ENCODE assay signal across 10 cellular contexts in genomic region chr12:69241444-69242092, GRCh38. TPM values are rescaled to one million over a fixed set of nuclear protein-coding genes. Genes with fewer than 3 reads are reported as not detected.
A peak's percentile ranks its signal among the peaks of the same experiment; 100 is the strongest.
DNase-seq lines count a peak whose midpoint lies in the region; ATAC-seq, FAIRE-seq and TF ChIP-seq lines count a peak whose summit lies in the region.
"Had no signal": no experiment of that assay in that cellular context is flagged by ENCODE, and none has a peak within 500 bp of the region (broad histone marks: within the 10 kb centered on the region; RNA-seq: fewer than 3 reads in every experiment).

No MANE protein-coding gene starts in this region.

- peak overlapping the region; percentile 80 for H3K9ac ChIP-seq in Karpas-422 (ENCODE audit: low read length)

- peak overlapping the region; percentile 53 for H3K27ac Mint-ChIP-seq in central memory CD8-positive, alpha-beta T cell (ENCODE audit: low read depth)
- H3K27ac Mint-ChIP-seq in naive thymus-derived CD8-positive, alpha-beta T cell, result peak overlapping the region; percentile 45 to 97 (median 61)

- H3K9me3 ChIP-seq in Karpas-422 (ENCODE audit: low read length) (no peaks in the 10 kb centered on the region), prostate gland (no peaks in the 10 kb centered on the region)
- H3K9me3 ChIP-seq: neutrophil had no signal

- no peaks in the 10 kb centered on the region for H3K27me3 Mint-ChIP-seq in central memory CD8-positive, alpha-beta T cell
- H3K27me3 Mint-ChIP-seq in naive thymus-derived CD8-positive, alpha-beta T cell, result no peaks in the 10 kb centered on the region

- FAIRE-seq in GM12892 (lab: Jason Lieb, UNC), result no peak

- H3K27me3 ChIP-seq in Karpas-422 (ENCODE audit: low read length) (no peaks in the 10 kb centered on the region), prostate gland (replicated peaks; ENCODE audit: insufficient read depth) (no peaks in the 10 kb centered on the region)
- H3K27me3 ChIP-seq: neutrophil had no signal

- H4K20me1 ChIP-seq in Karpas-422 (ENCODE audit: insufficient read depth, low read depth, low read length), result peaks cover 50% of the 10 kb centered on the region

- TF ChIP-seq CTCF in prostate gland (IDR thresholded peaks at IDR 0.05), result no peak

- H3K9me3 Mint-ChIP-seq in central memory CD8-positive, alpha-beta T cell, result no peaks in the 10 kb centered on the region
- H3K9me3 Mint-ChIP-seq in naive thymus-derived CD8-positive, alpha-beta T cell, result no peaks in the 10 kb centered on the region

- 21% methylated on average over 5 of the region's 5 CpGs for WGBS in prostate gland

- H2AFZ ChIP-seq in Karpas-422 (ENCODE audit: low read length), result no peak overlapping the region

- no peak for ATAC-seq in central memory CD8-positive, alpha-beta T cell (replicated peaks; ENCODE audit: extremely low read depth, poor library complexity, severe bottlenecking)
- no peak for ATAC-seq in naive thymus-derived CD8-positive, alpha-beta T cell
- ATAC-seq in HG03565 (IDR thresholded peaks at IDR 0.05; ENCODE audit: unreplicated experiment) (no peak), GM21390 (IDR thresholded peaks at IDR 0.05; ENCODE audit: unreplicated experiment) (no peak)

- DNase-seq in EH (ENCODE audit: low read depth) (peak; percentile 8), Karpas-422 (no peak), prostate gland (ENCODE audit: low spot score) (no peak), GM12892 (ENCODE audit: insufficient read length) (no peak)
- no peak for DNase-seq in central memory CD8-positive, alpha-beta T cell (ENCODE audit: low spot score in 2 of 2)
- no peak for DNase-seq in naive thymus-derived CD8-positive, alpha-beta T cell
- DNase-seq: NCI-H2029 had no signal

- H3K79me2 ChIP-seq in Karpas-422 (ENCODE audit: low read length), result peaks cover 67% of the 10 kb centered on the region

- peak overlapping the region; percentile 91 for H3K4me2 ChIP-seq in Karpas-422 (ENCODE audit: low read depth, low read length, poor library complexity, severe bottlenecking)

- H3K36me3 Mint-ChIP-seq in central memory CD8-positive, alpha-beta T cell (ENCODE audit: insufficient read depth), result peaks cover 20% of the 10 kb centered on the region
- peaks cover 0 to 8% (median 0%) of the 10 kb centered on the region in 3 donors for H3K36me3 Mint-ChIP-seq in naive thymus-derived CD8-positive, alpha-beta T cell

- H3K4me1 ChIP-seq in Karpas-422 (ENCODE audit: low read length), result peaks cover 44% of the 10 kb centered on the region
- peaks cover 5% of the 10 kb centered on the region for H3K4me1 ChIP-seq in prostate gland (replicated peaks)

- POLR2A ChIA-PET in naive thymus-derived CD8-positive, alpha-beta T cell (lab: Charles Lee), result interaction anchor here (0.5 to 2.1 kb wide), 5 partner anchors 32 to 495 kb away, joined by 3 to 7 read pairs (median 3); partner anchors contain the start of gene CCT2

- H3K4me3 Mint-ChIP-seq in central memory CD8-positive, alpha-beta T cell, result peak overlapping the region; percentile 100
- H3K4me3 Mint-ChIP-seq in naive thymus-derived CD8-positive, alpha-beta T cell, result peak overlapping the region; percentile 38 to 100 (median 98)

- no peaks in the 10 kb centered on the region for H3K9me2 ChIP-seq in Karpas-422 (replicated peaks; ENCODE audit: insufficient read depth, low read length)

- H3K36me3 ChIP-seq in Karpas-422 (ENCODE audit: insufficient read depth, low read length) (peaks cover 12% of the 10 kb centered on the region; the same call in 1 of the 2 replicates), prostate gland (no peaks in the 10 kb centered on the region)
- H3K36me3 ChIP-seq: neutrophil had no signal

- TF ChIP-seq POLR2A in prostate gland (IDR thresholded peaks at IDR 0.05), result no peak
- no peak for TF ChIP-seq POLR2A in GM12892 (IDR thresholded peaks at IDR 0.05; ENCODE audit: low read depth, low read length)

- intact Hi-C loops in prostate gland (cut with DNase I), result no loop called here

- H3K27ac ChIP-seq in Karpas-422 (ENCODE audit: low read length), result no peak overlapping the region
- H3K27ac ChIP-seq in prostate gland, result no peak overlapping the region

- peaks cover 49% of the 10 kb centered on the region for H3K4me1 Mint-ChIP-seq in central memory CD8-positive, alpha-beta T cell
- H3K4me1 Mint-ChIP-seq in naive thymus-derived CD8-positive, alpha-beta T cell, result peaks cover 22 to 76% (median 63%) of the 10 kb centered on the region in 4 donors

- peak overlapping the region; percentile 80 for H3K4me3 ChIP-seq in Karpas-422 (ENCODE audit: low read length)
- peak overlapping the region in 1 of 2 donors; percentile 95 for H3K4me3 ChIP-seq in prostate gland

RNA-seq across cellular contexts. Expression of gene CPSF6, which starts 2.2 kb away (rescaled TPM):
- total RNA-seq in Karpas-422 (2014; rRNA removed; shearing (Covaris generic); ENCODE audit: low replicate concordance), result 93.8 and 182 TPM in 2 replicates
- total RNA-seq in naive thymus-derived CD8-positive, alpha-beta T cell, result 100 to 1,000 TPM; 113 to 114 TPM
- polyA plus RNA-seq in naive thymus-derived CD8-positive, alpha-beta T cell, result 10 to 100 TPM; 36.6 to 55.4 (median 46.0) TPM
- total RNA-seq in prostate gland, result 100 to 1,000 TPM in 1 of 2 donors, 10 to 100 TPM in 1; 22.5 to 484 TPM
- polyA plus RNA-seq in GM12892 (2012; ENCODE audit: missing spikeins), result 73.6 TPM
